Comparison of ENCODE assay signal across 12 cellular contexts in the genomic region with DNA sequence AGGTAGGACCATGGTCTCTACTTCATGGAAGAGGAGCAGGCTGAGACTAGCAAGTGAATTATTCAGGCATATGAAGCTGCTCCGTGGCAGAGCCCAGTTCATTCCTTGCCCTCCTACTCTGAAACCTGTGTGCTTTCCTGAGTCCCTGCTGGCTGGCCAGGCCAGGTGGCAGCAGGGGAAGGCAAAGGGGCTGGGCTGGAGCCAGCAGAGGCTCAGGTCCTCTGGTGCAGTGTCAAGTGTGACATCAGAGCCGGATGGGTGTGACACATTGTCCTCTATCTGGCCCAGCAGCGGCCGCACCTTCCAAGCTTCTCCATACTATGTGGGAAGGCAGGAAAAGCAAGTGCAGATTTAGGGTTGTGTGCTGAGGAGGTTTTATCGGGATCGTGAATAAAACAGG. TPM values are rescaled to one million over a fixed set of nuclear protein-coding genes. Genes with fewer than 3 reads are reported as not detected.
DNase-seq lines count a peak whose midpoint lies in the region; ATAC-seq, FAIRE-seq and TF ChIP-seq lines count a peak whose summit lies in the region.
"Not testable (repeated sequence)": the region's sequence is repeated elsewhere in the genome, so short reads cannot be mapped to it uniquely, and the experiment has no call there.
"Had no signal": no experiment of that assay in that cellular context is flagged by ENCODE, and none has a peak within 500 bp of the region (broad histone marks: within the 10 kb centered on the region; RNA-seq: fewer than 3 reads in every experiment).

No MANE protein-coding gene starts in this region.

- H3K27me3 ChIP-seq in PC-9 (ENCODE audit: insufficient read depth, low read depth); K562 (ENCODE audit: control insufficient read depth in 2 of 2, insufficient read depth in 2 of 2, low read length in 2 of 2); esophagus (ENCODE audit: control insufficient read depth in 1 of 2, insufficient read depth in 2 of 2, low read length in 2 of 2); psoas muscle (ENCODE audit: insufficient read depth in 3 of 3, low read length in 2 of 3): not testable (repeated sequence)

- DNase-seq in A549 (ENCODE audit: low read depth in 1 of 2, low spot score in 1 of 2); K562 (ENCODE audit: extremely low read depth in 1 of 4, low spot score in 3 of 4); left ventricle myocardium superior: not testable (repeated sequence)
- DNase-seq in LNCaP clone FGC (ENCODE audit: low read depth) (peak; percentile 0), PC-9 (peak in 1 of 2 experiments; percentile 76), psoas muscle (peak in 1 of 2 donors; percentile 52)

- not testable (repeated sequence) for H3K79me2 ChIP-seq in PC-9 (ENCODE audit: low read depth); K562 (ENCODE audit: control insufficient read depth, insufficient read depth, low read length)

- TF ChIP-seq POLR2A in A549 (IDR thresholded peaks at IDR 0.05; ENCODE audit: low read length); K562 (conservative IDR thresholded peaks at IDR 0.05): not testable (repeated sequence)

- not testable (repeated sequence) for H3K4me3 ChIP-seq in A549; LNCaP clone FGC (ENCODE audit: low read depth, low read length); PC-9; K562; esophagus (ENCODE audit: low read depth in 1 of 2, low read length in 2 of 2); psoas muscle

- H2AFZ ChIP-seq in PC-9; K562 (ENCODE audit: low read depth, low read length): not testable (repeated sequence)

- intact Hi-C loops in PC-9 (cut with micrococcal nuclease; ENCODE audit: unreplicated experiment); K562 (cut with micrococcal nuclease); left ventricle myocardium superior (cut with micrococcal nuclease); psoas muscle (cut with DNase I): not testable (repeated sequence)

- ATAC-seq in A549 (peak; percentile 35 to 52), K562 (peak; percentile 68), left ventricle myocardium superior (peak; percentile 58), psoas muscle (peak; percentile 88 to 94 (median 90))

- not testable (repeated sequence) for H3K9me3 ChIP-seq in A549; PC-9 (ENCODE audit: insufficient read depth, low read depth); K562 (replicated peaks; ENCODE audit: control insufficient read depth, insufficient read depth, low read depth, low read length); esophagus (ENCODE audit: control insufficient read depth in 2 of 2, insufficient read depth in 1 of 2, low read depth in 1 of 2, low read length in 1 of 2); psoas muscle

- FAIRE-seq in A549 (lab: Jason Lieb, UNC); K562 (lab: Jason Lieb, UNC): not testable (repeated sequence)

- CTCF ChIA-PET in A549 (lab: Yijun Ruan, JAX); PC-9 (lab: Charles Lee); K562 (lab: Yijun Ruan, JAX; ENCODE audit: low intra/inter-chr PET ratio): not testable (repeated sequence)

- in situ Hi-C loops in K562 (cut with MboI) = not testable (repeated sequence)

- H3K4me1 ChIP-seq in A549; K562 (replicated peaks in 1 of 2; ENCODE audit: control insufficient read depth in 2 of 2, insufficient read depth in 2 of 2, low read length in 2 of 2); esophagus (ENCODE audit: control insufficient read depth in 2 of 2, insufficient read depth in 2 of 2, low read length in 1 of 2); psoas muscle: not testable (repeated sequence)
- peaks cover 18% of the 10 kb centered on the region for H3K4me1 ChIP-seq in PC-9 (replicated peaks; ENCODE audit: insufficient read depth)

- TF ChIP-seq RAD21 in A549 (conservative IDR thresholded peaks at IDR 0.05 in 1 of 2, IDR thresholded peaks at IDR 0.05 in 1 of 2); K562 (CRISPR knock-in tag; conservative IDR thresholded peaks at IDR 0.05 in 1 of 2, IDR thresholded peaks at IDR 0.05 in 1 of 2): not testable (repeated sequence)

- not testable (repeated sequence) for H3K9me2 ChIP-seq in PC-9 (ENCODE audit: insufficient read depth)

- H3F3A ChIP-seq in PC-9 (ENCODE audit: insufficient read depth, low read depth) = peaks cover 21% of the 10 kb centered on the region; the same call in 1 of the 2 replicates

- not testable (repeated sequence) for H3K36me3 ChIP-seq in PC-9 (ENCODE audit: low read depth); K562 (ENCODE audit: control insufficient read depth, insufficient read depth, low read length); esophagus (ENCODE audit: control insufficient read depth in 2 of 2, insufficient read depth in 2 of 2, low read length in 1 of 2); psoas muscle (ENCODE audit: insufficient read depth in 1 of 2, low read depth in 1 of 2)

- BruUV-seq in PC-9 (replicated peaks; lab: Mats Ljungman, UMichigan); K562 (replicated peaks; lab: Mats Ljungman, UMichigan): not testable (repeated sequence)

- H3K27ac ChIP-seq in A549 (0 out of 6 replicates have a peak overlapping the region, but pooled peaks of 1 of the 2 experiments have one; percentile 27), PC-9 (peak overlapping the region; percentile 31; the same call in 1 of the 2 replicates), esophagus (ENCODE audit: low read depth in 2 of 2, low read length in 1 of 2) (peak overlapping the region; percentile 58 to 75), psoas muscle (peak overlapping the region; percentile 36)
- H3K27ac ChIP-seq in K562 (ENCODE audit: extremely low read depth, low read depth, low read length) = not testable (repeated sequence)

- POLR2A ChIA-PET in A549 (lab: Yijun Ruan, JAX); PC-9 (lab: Charles Lee; ENCODE audit: unreplicated experiment); K562 (lab: Yijun Ruan, JAX): not testable (repeated sequence)

- H3K9me1 ChIP-seq in K562 (ENCODE audit: control insufficient read depth, insufficient read depth, low read length) = not testable (repeated sequence)

- not testable (repeated sequence) for H3K9ac ChIP-seq in K562 (ENCODE audit: insufficient read depth in 1 of 2, low read depth in 2 of 2, low read length in 2 of 2)

- not testable (repeated sequence) for TF ChIP-seq CTCF in A549 (IDR thresholded peaks at IDR 0.05); LNCaP clone FGC (IDR thresholded peaks at IDR 0.05; ENCODE audit: control insufficient read depth, extremely low read depth, insufficient read depth); PC-9 (conservative IDR thresholded peaks at IDR 0.05); K562 (IDR thresholded peaks at IDR 0.05 in 2 of 3, conservative IDR thresholded peaks at IDR 0.05 in 1 of 3; ENCODE audit: insufficient read depth in 2 of 3, low read depth in 1 of 3, low read length in 3 of 3); psoas muscle (IDR thresholded peaks at IDR 0.05)

- 92% methylated on average over 5 of the region's 6 CpGs for WGBS in A549 (ENCODE audit: missing lambda C conversion rate)
- 0% methylated on average over 2 of the region's 6 CpGs for WGBS in K562 (ENCODE audit: insufficient coverage, low coverage, missing lambda C conversion rate)
- 56 to 73% methylated on average over 2 to 4 of the region's 6 CpGs for WGBS in esophagus, 2 donors
- WGBS in psoas muscle, 3 donors = 72 to 74% (median 74%) methylated on average over 2 to 3 of the region's 6 CpGs

- not testable (repeated sequence) for H3K4me2 ChIP-seq in A549; PC-9; K562 (ENCODE audit: insufficient read depth, low read length)

- not testable (repeated sequence) for TF ChIP-seq EP300 in A549 (IDR thresholded peaks at IDR 0.05); K562 (IDR thresholded peaks at IDR 0.05; ENCODE audit: low read length)

- not testable (repeated sequence) for H4K20me1 ChIP-seq in PC-9 (ENCODE audit: insufficient read depth); K562 (replicated peaks; ENCODE audit: control insufficient read depth, insufficient read depth, low read length)

RNA-seq across cellular contexts. Expression of a gene that starts 2.6 kb away (rescaled TPM):
- 2.6 and 3.4 TPM in 2 replicates for polyA plus RNA-seq in A549 (2011; rRNA removed)
- polyA plus RNA-seq in A549 (2012; cell fraction: cytosol; rRNA removed) = 0.97 and 1.0 TPM in 2 replicates
- polyA plus RNA-seq in A549 (2012; cell fraction: nucleus; rRNA removed) = 4.4 and 6.2 TPM in 2 replicates
- polyA plus RNA-seq in A549 (2017; fragmentation: RNase III; extraction: RNeasy Plus Mini Kit Qiagen cat#74134 plus additional on column Dnase treatment) = 3.2 to 5.0 TPM (median 3.8 TPM) in 3 replicates
- 0.87 and 1.1 TPM in 2 replicates for polyA minus RNA-seq in A549 (2011; rRNA and poly(A)+ RNA removed)
- total RNA-seq in PC-9 (2021) = 5.3 and 6.1 TPM in 2 replicates
- total RNA-seq in K562 (2011; cell fraction: chromatin; rRNA removed; ENCODE audit: low replicate concordance) = not detected in 2 replicates
- total RNA-seq in K562 (2011; cell fraction: nucleolus; rRNA removed) = not detected in 2 replicates
- not detected in 2 replicates for total RNA-seq in K562 (2011; cell fraction: nucleoplasm; rRNA removed)
- total RNA-seq in K562 (2014; rRNA removed) = not detected in 2 replicates
- total RNA-seq in K562 (2014; rRNA removed; fragmentation: Illumina TruSeq; extraction: Trizol) = not detected in 2 replicates
- total RNA-seq in K562 (2015; rRNA removed; fragmentation: Illumina TruSeq; extraction: Trizol) = not detected in 2 replicates
- total RNA-seq in K562 (2021) = not detected in 2 replicates
- not detected in 2 replicates for polyA plus RNA-seq in K562 (2011; rRNA removed)
- polyA plus RNA-seq in K562 (2011; cell fraction: cytosol; rRNA removed) = not detected in 2 replicates
- polyA plus RNA-seq in K562 (2011; cell fraction: nucleus; rRNA removed) = not detected in 2 replicates
- polyA plus RNA-seq in K562 (2012) = not detected in 2 replicates
- not detected in 2 replicates for polyA plus RNA-seq in K562 (2014; fragmentation: Illumina TruSeq; extraction: Trizol)
- polyA plus RNA-seq in K562 (2014; fragmentation: Nextera tagmentation; extraction: Ambion mirVana) = not detected
- polyA plus RNA-seq in K562 (2014; rRNA removed) = not detected in 2 replicates
- polyA minus RNA-seq in K562 (2011; rRNA and poly(A)+ RNA removed) = not detected in 2 replicates
- not detected in 2 replicates for polyA minus RNA-seq in K562 (2011; cell fraction: cytosol; rRNA and poly(A)+ RNA removed)
- polyA minus RNA-seq in K562 (2011; cell fraction: nucleus; rRNA and poly(A)+ RNA removed) = not detected in 2 replicates
- polyA plus RNA-seq in esophagus = under 1 TPM; 0.16 to 0.39 TPM
- total RNA-seq in left ventricle myocardium superior = not detected
- total RNA-seq in psoas muscle = 1 to 10 TPM in 1 of 4 donors, under 1 TPM in 3; 0.15 to 1.3 (median 0.46) TPM
- polyA plus RNA-seq in psoas muscle = under 1 TPM; 0.07 to 0.35 (median 0.23) TPM
- total RNA-seq: A673; CD4-positive, alpha-beta memory T cell; H7; HT1080 had no signal
- polyA plus RNA-seq: CD14-positive monocyte; CD4-positive, alpha-beta memory T cell had no signal

RNA-seq across cellular contexts. Expression of a gene that starts 39.8 kb away (rescaled TPM):
- polyA plus RNA-seq in A549 (2011; rRNA removed) (80.8 and 134 TPM in 2 replicates), A549 (2017; fragmentation: RNase III; extraction: RNeasy Plus Mini Kit Qiagen cat#74134 plus additional on column Dnase treatment) (83.5 to 94.1 TPM (median 85.2 TPM) in 3 replicates), K562 (2011; rRNA removed) (17.4 and 21.1 TPM in 2 replicates), K562 (2014; fragmentation: Illumina TruSeq; extraction: Trizol) (11.0 and 12.8 TPM in 2 replicates), K562 (2014; fragmentation: Nextera tagmentation; extraction: Ambion mirVana) (10 to 100 TPM; 43.0 to 52.8 TPM), K562 (2014; rRNA removed) (13.2 and 14.1 TPM in 2 replicates), esophagus (10 to 100 TPM; 44.5 to 53.2 TPM), psoas muscle (10 to 100 TPM; 18.8 to 48.5 (median 40.8) TPM)
- polyA plus RNA-seq in A549 (2012; cell fraction: cytosol; rRNA removed) = 23.7 TPM in 2 replicates
- polyA plus RNA-seq in A549 (2012; cell fraction: nucleus; rRNA removed) = 7.5 and 13.6 TPM in 2 replicates
- polyA minus RNA-seq in A549 (2011; rRNA and poly(A)+ RNA removed) = 45.7 and 61.5 TPM in 2 replicates
- total RNA-seq in PC-9 (2021) (56.4 and 79.1 TPM in 2 replicates), K562 (2014; rRNA removed) (10.0 and 12.9 TPM in 2 replicates), K562 (2014; rRNA removed; fragmentation: Illumina TruSeq; extraction: Trizol) (25.0 and 28.9 TPM in 2 replicates), K562 (2015; rRNA removed; fragmentation: Illumina TruSeq; extraction: Trizol) (13.0 and 15.8 TPM in 2 replicates), K562 (2021) (10.4 and 14.6 TPM in 2 replicates), left ventricle myocardium superior (22.5 TPM), psoas muscle (10 to 100 TPM; 11.8 to 21.1 (median 15.5) TPM)
- total RNA-seq in K562 (2011; cell fraction: chromatin; rRNA removed; ENCODE audit: low replicate concordance) = 25.6 and 75.8 TPM in 2 replicates
- total RNA-seq in K562 (2011; cell fraction: nucleolus; rRNA removed) = 13.7 and 16.3 TPM in 2 replicates
- total RNA-seq in K562 (2011; cell fraction: nucleoplasm; rRNA removed) = 48.4 and 58.1 TPM in 2 replicates
- 2.0 and 7.7 TPM in 2 replicates for polyA plus RNA-seq in K562 (2011; cell fraction: cytosol; rRNA removed)
- 4.0 and 7.2 TPM in 2 replicates for polyA plus RNA-seq in K562 (2011; cell fraction: nucleus; rRNA removed)
- polyA plus RNA-seq in K562 (2012) = 10.1 and 11.8 TPM in 2 replicates
- polyA minus RNA-seq in K562 (2011; rRNA and poly(A)+ RNA removed) = 40.4 and 53.0 TPM in 2 replicates
- polyA minus RNA-seq in K562 (2011; cell fraction: cytosol; rRNA and poly(A)+ RNA removed) = 13.1 and 13.6 TPM in 2 replicates
- 9.8 and 22.5 TPM in 2 replicates for polyA minus RNA-seq in K562 (2011; cell fraction: nucleus; rRNA and poly(A)+ RNA removed)

RNA-seq across cellular contexts. Expression of a gene that starts 59.1 kb away (rescaled TPM):
- polyA plus RNA-seq in A549 (2011; rRNA removed) = 3.2 and 4.0 TPM in 2 replicates
- polyA plus RNA-seq in A549 (2012; cell fraction: cytosol; rRNA removed) = 6.5 and 9.0 TPM in 2 replicates
- polyA plus RNA-seq in A549 (2012; cell fraction: nucleus; rRNA removed) = 10.3 and 12.3 TPM in 2 replicates
- 2.6 to 3.2 TPM (median 2.7 TPM) in 3 replicates for polyA plus RNA-seq in A549 (2017; fragmentation: RNase III; extraction: RNeasy Plus Mini Kit Qiagen cat#74134 plus additional on column Dnase treatment)
- 8.1 and 8.6 TPM in 2 replicates for polyA minus RNA-seq in A549 (2011; rRNA and poly(A)+ RNA removed)
- total RNA-seq in PC-9 (2021) = 6.2 and 8.3 TPM in 2 replicates
- 6.4 and 7.8 TPM in 2 replicates for total RNA-seq in K562 (2011; cell fraction: chromatin; rRNA removed; ENCODE audit: low replicate concordance)
- 5.9 and 6.5 TPM in 2 replicates for total RNA-seq in K562 (2011; cell fraction: nucleolus; rRNA removed)
- total RNA-seq in K562 (2011; cell fraction: nucleoplasm; rRNA removed) = 4.7 and 5.1 TPM in 2 replicates
- total RNA-seq in K562 (2014; rRNA removed) = 2.7 and 3.8 TPM in 2 replicates
- total RNA-seq in K562 (2014; rRNA removed; fragmentation: Illumina TruSeq; extraction: Trizol) = 1.1 and 1.3 TPM in 2 replicates
- total RNA-seq in K562 (2015; rRNA removed; fragmentation: Illumina TruSeq; extraction: Trizol) = 1.6 and 1.8 TPM in 2 replicates
- total RNA-seq in K562 (2021) = 3.9 and 5.2 TPM in 2 replicates
- polyA plus RNA-seq in K562 (2011; rRNA removed) = 2.4 and 4.0 TPM in 2 replicates
- 4.9 and 8.8 TPM in 2 replicates for polyA plus RNA-seq in K562 (2011; cell fraction: cytosol; rRNA removed)
- 4.1 and 9.4 TPM in 2 replicates for polyA plus RNA-seq in K562 (2011; cell fraction: nucleus; rRNA removed)
- 1.8 and 2.1 TPM in 2 replicates for polyA plus RNA-seq in K562 (2012)
- 3.9 and 5.0 TPM in 2 replicates for polyA plus RNA-seq in K562 (2014; fragmentation: Illumina TruSeq; extraction: Trizol)
- under 1 TPM; 0.25 to 0.41 TPM for polyA plus RNA-seq in K562 (2014; fragmentation: Nextera tagmentation; extraction: Ambion mirVana)
- polyA plus RNA-seq in K562 (2014; rRNA removed) = 2.4 TPM in 2 replicates
- 5.5 and 6.2 TPM in 2 replicates for polyA minus RNA-seq in K562 (2011; rRNA and poly(A)+ RNA removed)
- 3.3 TPM in 2 replicates for polyA minus RNA-seq in K562 (2011; cell fraction: cytosol; rRNA and poly(A)+ RNA removed)
- 4.7 and 5.2 TPM in 2 replicates for polyA minus RNA-seq in K562 (2011; cell fraction: nucleus; rRNA and poly(A)+ RNA removed)
- under 1 TPM; 0.28 to 0.33 TPM for polyA plus RNA-seq in esophagus
- 1.0 TPM for total RNA-seq in left ventricle myocardium superior
- total RNA-seq in psoas muscle = 1 to 10 TPM; 1.0 to 1.7 (median 1.3) TPM
- 1 to 10 TPM in 1 of 3 donors, under 1 TPM in 2; 0.35 to 2.1 (median 0.51) TPM for polyA plus RNA-seq in psoas muscle
- polyA plus RNA-seq: CD14-positive monocyte had no signal
